In genomic region chr16:29900888-29901606, GRCh38 we compare ENCODE assay signal across 8 cellular contexts. TPM values are rescaled to one million over a fixed set of nuclear protein-coding genes. Genes with fewer than 3 reads are reported as not detected.
DNase-seq lines count a peak whose midpoint lies in the region; ATAC-seq, FAIRE-seq and TF ChIP-seq lines count a peak whose summit lies in the region.

No MANE protein-coding gene starts in this region.

- intact Hi-C loops in endothelial cell of umbilical vein (cut with micrococcal nuclease) (loop anchor here (10.0 kb wide), 1 partner anchor 76 kb away; the partner anchor contains the start of gene MVP), psoas muscle (cut with DNase I) (no loop called here)

- H3K4me2 ChIP-seq in endothelial cell of umbilical vein (ENCODE audit: insufficient read depth, low read length) = peak overlapping the region; percentile 80

- H3K79me2 ChIP-seq in endothelial cell of umbilical vein (ENCODE audit: control insufficient read depth, insufficient read depth, low read length) = no peaks in the 10 kb centered on the region

- DNase-seq in EH (ENCODE audit: low read depth) (peak; percentile 47), SJCRH30 (no peak), endothelial cell of umbilical vein (ENCODE audit: low read depth, low spot score) (no peak), psoas muscle (no peak), GM12891 (ENCODE audit: insufficient read length, low spot score) (no peak), H54 (ENCODE audit: insufficient read length, low spot score) (no peak), NCI-H2227 (lab: John Stamatoyannopoulos, UW; ENCODE audit: unreplicated experiment) (no peak)

- FAIRE-seq in endothelial cell of umbilical vein (lab: Jason Lieb, UNC) = no peak
- no peak for FAIRE-seq in GM12891 (lab: Jason Lieb, UNC)
- FAIRE-seq in H54 (lab: Jason Lieb, UNC) = no peak

- H3K4me3 ChIP-seq in SJCRH30 (peak overlapping the region; percentile 50), endothelial cell of umbilical vein (replicated peaks in 1 of 3; ENCODE audit: insufficient read depth in 1 of 3, low read depth in 1 of 3, low read length in 3 of 3) (peak overlapping the region in 2 of 3 experiments; percentile 26 to 46), psoas muscle (peak overlapping the region; percentile 72)

- H3K27ac ChIP-seq in SJCRH30 (no peak overlapping the region), endothelial cell of umbilical vein (ENCODE audit: insufficient read depth, low read depth, low read length) (no peak overlapping the region), psoas muscle (no peak overlapping the region)

- H3K9ac ChIP-seq in endothelial cell of umbilical vein (replicated peaks; ENCODE audit: extremely low read depth, insufficient read depth, low read length) = no peak overlapping the region

- POLR2A ChIA-PET in endothelial cell of umbilical vein (lab: Charles Lee) = interaction anchor here (0.9 kb wide), 1 partner anchor 25 kb away, joined by 3 read pairs; the partner anchor contains the start of gene KCTD13

- no peaks in the 10 kb centered on the region for H3K9me1 ChIP-seq in endothelial cell of umbilical vein (replicated peaks; ENCODE audit: control insufficient read depth, extremely low read depth, insufficient read depth, low read length)

- TF ChIP-seq POLR2A in endothelial cell of umbilical vein (IDR thresholded peaks at IDR 0.05; ENCODE audit: low read depth, low read length) (no peak), GM12891 (IDR thresholded peaks at IDR 0.05; ENCODE audit: low read depth, low read length) (no peak), H54 (IDR thresholded peaks at IDR 0.05; ENCODE audit: low read depth, low read length) (no peak)

- no TSS peak for BruUV-seq in endothelial cell of umbilical vein (replicated peaks; lab: Mats Ljungman, UMichigan)

- H4K20me1 ChIP-seq in endothelial cell of umbilical vein (replicated peaks; ENCODE audit: control insufficient read depth, extremely low read depth, insufficient read depth, low read length) = no peaks in the 10 kb centered on the region

- H3K4me1 ChIP-seq in SJCRH30 (no peaks in the 10 kb centered on the region), endothelial cell of umbilical vein (ENCODE audit: control insufficient read depth, extremely low read depth, insufficient read depth, low read length) (peaks cover 5% of the 10 kb centered on the region), psoas muscle (no peaks in the 10 kb centered on the region)

- dilution Hi-C loops in endothelial cell of umbilical vein (cut with MboI; ENCODE audit: extremely low pct_ligation_motif_present, low sequenced_read_pairs) = no loop called here

- TF ChIP-seq CTCF in endothelial cell of umbilical vein (IDR thresholded peaks at IDR 0.05; ENCODE audit: extremely low read depth in 1 of 2, insufficient read depth in 1 of 2, low read depth in 1 of 2, low read length in 2 of 2) (no peak), psoas muscle (IDR thresholded peaks at IDR 0.05) (no peak)

- peak overlapping the region; percentile 81 for H2AFZ ChIP-seq in endothelial cell of umbilical vein (ENCODE audit: low read depth, low read length)

- H3K9me3 ChIP-seq in SJCRH30 (replicated peaks) = no peaks in the 10 kb centered on the region
- H3K9me3 ChIP-seq in endothelial cell of umbilical vein (replicated peaks; ENCODE audit: control insufficient read depth, insufficient read depth, low read length) = no peaks in the 10 kb centered on the region
- H3K9me3 ChIP-seq in psoas muscle = no peaks in the 10 kb centered on the region

- H3K27me3 ChIP-seq in SJCRH30 (no peaks in the 10 kb centered on the region), endothelial cell of umbilical vein (ENCODE audit: control insufficient read depth in 2 of 2, insufficient read depth in 2 of 2, low read length in 2 of 2) (peaks cover 5 to 8% of the 10 kb centered on the region in 2 experiments), psoas muscle (ENCODE audit: insufficient read depth in 3 of 3, low read length in 2 of 3) (peaks cover 0 to 46% (median 12%) of the 10 kb centered on the region in 3 donors)

- CTCF ChIA-PET in endothelial cell of umbilical vein (lab: Charles Lee) = interaction anchor here (0.7 to 2.1 kb wide), 10 partner anchors 9 to 201 kb away, joined by 3 to 9 read pairs (median 4); partner anchors contain the start of genes CDIPT and KCTD13

- ATAC-seq in psoas muscle (no peak), GM18909 (IDR thresholded peaks at IDR 0.05; ENCODE audit: poor library complexity, unreplicated experiment) (no peak)

- H3K36me3 ChIP-seq in SJCRH30 (no peaks in the 10 kb centered on the region), endothelial cell of umbilical vein (ENCODE audit: control insufficient read depth in 2 of 2, extremely low read depth in 1 of 2, insufficient read depth in 2 of 2, low read length in 2 of 2) (no peaks in the 10 kb centered on the region), psoas muscle (ENCODE audit: insufficient read depth in 1 of 2, low read depth in 1 of 2) (no peaks in the 10 kb centered on the region)

- WGBS in psoas muscle, 3 donors = 38 to 50% (median 43%) methylated on average over 30 to 31 of the region's 31 CpGs

TF ChIP-seq in endothelial cell of umbilical vein, 7 proteins besides CTCF, POLR2A, EP300 and RAD21 (continues in another document):
- TF ChIP-seq MAX (IDR thresholded peaks at IDR 0.05; ENCODE audit: insufficient read depth, insufficient read length) (no peak), MYC (IDR thresholded peaks at IDR 0.05; ENCODE audit: low read depth, low read length) (no peak)

TF ChIP-seq in GM12891, 5 proteins besides CTCF, POLR2A, EP300 and RAD21:
- no peak for TF ChIP-seq POU2F2 (IDR thresholded peaks at IDR 0.05; ENCODE audit: low read depth, low read length)
- TF ChIP-seq POLR2AphosphoS5 (IDR thresholded peaks at IDR 0.05; ENCODE audit: low read depth, low read length) = no peak
- TF ChIP-seq PAX5 (IDR thresholded peaks at IDR 0.05; ENCODE audit: insufficient read depth, low read length, severe bottlenecking) = no peak

RNA-seq across cellular contexts. Expression of gene ASPHD1, which starts 0.8 kb away (rescaled TPM):
- total RNA-seq in SJCRH30 (2014; rRNA removed; shearing (Covaris generic)) = 0.06 and 0.35 TPM in 2 replicates
- total RNA-seq in endothelial cell of umbilical vein = 0.88 and 1.2 TPM in 2 replicates
- polyA plus RNA-seq in endothelial cell of umbilical vein = 0.90 and 1.1 TPM in 2 replicates
- 0.71 and 0.83 TPM in 2 replicates for polyA plus RNA-seq in endothelial cell of umbilical vein (2011; cell fraction: cytosol; rRNA removed)
- 0.43 and 0.45 TPM in 2 replicates for polyA plus RNA-seq in endothelial cell of umbilical vein (2011; cell fraction: nucleus; rRNA removed)
- 3.1 and 7.9 TPM in 2 replicates for polyA plus RNA-seq in endothelial cell of umbilical vein (2012)
- polyA minus RNA-seq in endothelial cell of umbilical vein = not detected in 2 replicates
- polyA minus RNA-seq in endothelial cell of umbilical vein (2011; cell fraction: cytosol; rRNA and poly(A)+ RNA removed) = 14.8 TPM
- not detected in 2 replicates for polyA minus RNA-seq in endothelial cell of umbilical vein (2011; cell fraction: nucleus; rRNA and poly(A)+ RNA removed)
- under 1 TPM in 2 of 4 donors, not detected in 2; 0.17 to 0.23 TPM for total RNA-seq in psoas muscle
- polyA plus RNA-seq in psoas muscle = under 1 TPM in 2 of 3 donors, not detected in 1; 0.04 to 0.12 TPM
- polyA plus RNA-seq in GM12891 (2012; ENCODE audit: low read depth, missing spikeins) = 0.28 TPM

RNA-seq across cellular contexts. Expression of gene SEZ6L2, which starts 1.7 kb away (rescaled TPM):
- not detected in 2 replicates for total RNA-seq in SJCRH30 (2014; rRNA removed; shearing (Covaris generic))
- total RNA-seq in endothelial cell of umbilical vein (2.4 and 2.5 TPM in 2 replicates), psoas muscle (under 1 TPM; 0.17 to 0.86 (median 0.34) TPM)
- polyA plus RNA-seq in endothelial cell of umbilical vein (4.5 and 5.6 TPM in 2 replicates), psoas muscle (under 1 TPM; 0.05 to 0.23 (median 0.11) TPM)
- 2.4 and 3.0 TPM in 2 replicates for polyA plus RNA-seq in endothelial cell of umbilical vein (2011; cell fraction: cytosol; rRNA removed)
- 1.4 and 1.6 TPM in 2 replicates for polyA plus RNA-seq in endothelial cell of umbilical vein (2011; cell fraction: nucleus; rRNA removed)
- polyA plus RNA-seq in endothelial cell of umbilical vein (2012) = 7.1 and 22.5 TPM in 2 replicates
- 2.2 and 3.4 TPM in 2 replicates for polyA minus RNA-seq in endothelial cell of umbilical vein
- polyA minus RNA-seq in endothelial cell of umbilical vein (2011; cell fraction: cytosol; rRNA and poly(A)+ RNA removed) = 6.3 TPM
- polyA minus RNA-seq in endothelial cell of umbilical vein (2011; cell fraction: nucleus; rRNA and poly(A)+ RNA removed) = 0.63 and 0.91 TPM in 2 replicates
- not detected for polyA plus RNA-seq in GM12891 (2012; ENCODE audit: low read depth, missing spikeins)

RNA-seq across cellular contexts. Expression of gene KCTD13, which starts 25.0 kb away (rescaled TPM):
- total RNA-seq in SJCRH30 (2014; rRNA removed; shearing (Covaris generic)) = 3.5 and 5.3 TPM in 2 replicates
- total RNA-seq in endothelial cell of umbilical vein (21.0 and 24.2 TPM in 2 replicates), psoas muscle (1 to 10 TPM; 3.3 to 5.4 (median 4.1) TPM)
- polyA plus RNA-seq in endothelial cell of umbilical vein (22.6 and 25.0 TPM in 2 replicates), psoas muscle (1 to 10 TPM; 2.2 to 5.4 (median 5.1) TPM)
- 9.5 and 13.7 TPM in 2 replicates for polyA plus RNA-seq in endothelial cell of umbilical vein (2011; cell fraction: cytosol; rRNA removed)
- polyA plus RNA-seq in endothelial cell of umbilical vein (2011; cell fraction: nucleus; rRNA removed) = 60.5 and 63.1 TPM in 2 replicates
- 16.8 and 19.8 TPM in 2 replicates for polyA plus RNA-seq in endothelial cell of umbilical vein (2012)
- polyA minus RNA-seq in endothelial cell of umbilical vein = 15.7 and 18.6 TPM in 2 replicates
- 5.4 TPM for polyA minus RNA-seq in endothelial cell of umbilical vein (2011; cell fraction: cytosol; rRNA and poly(A)+ RNA removed)
- 20.5 and 20.7 TPM in 2 replicates for polyA minus RNA-seq in endothelial cell of umbilical vein (2011; cell fraction: nucleus; rRNA and poly(A)+ RNA removed)
- 12.8 TPM for polyA plus RNA-seq in GM12891 (2012; ENCODE audit: low read depth, missing spikeins)

RNA-seq across cellular contexts. Expression of gene CDIPT, which starts 38.0 kb away (rescaled TPM):
- 29.6 and 30.1 TPM in 2 replicates for total RNA-seq in SJCRH30 (2014; rRNA removed; shearing (Covaris generic))
- total RNA-seq in endothelial cell of umbilical vein (67.3 and 68.7 TPM in 2 replicates), psoas muscle (10 to 100 TPM; 24.7 to 36.4 (median 32.3) TPM)
- polyA plus RNA-seq in endothelial cell of umbilical vein (161 and 179 TPM in 2 replicates), psoas muscle (10 to 100 TPM; 33.3 to 54.3 (median 38.5) TPM)
- polyA plus RNA-seq in endothelial cell of umbilical vein (2011; cell fraction: cytosol; rRNA removed) = 106 and 114 TPM in 2 replicates
- 48.3 and 54.8 TPM in 2 replicates for polyA plus RNA-seq in endothelial cell of umbilical vein (2011; cell fraction: nucleus; rRNA removed)
- polyA plus RNA-seq in endothelial cell of umbilical vein (2012) = 89.7 and 115 TPM in 2 replicates
- 84.3 and 85.3 TPM in 2 replicates for polyA minus RNA-seq in endothelial cell of umbilical vein
- polyA minus RNA-seq in endothelial cell of umbilical vein (2011; cell fraction: cytosol; rRNA and poly(A)+ RNA removed) = 61.1 TPM
- polyA minus RNA-seq in endothelial cell of umbilical vein (2011; cell fraction: nucleus; rRNA and poly(A)+ RNA removed) = 14.1 and 17.2 TPM in 2 replicates
- 21.7 TPM for polyA plus RNA-seq in GM12891 (2012; ENCODE audit: low read depth, missing spikeins)
